In genomic region chr1:244970236-244970652, GRCh38 we compare ENCODE assay signal across 8 cellular contexts.
A peak's percentile ranks its signal among the peaks of the same experiment; 100 is the strongest.
DNase-seq lines count a peak whose midpoint lies in the region; ATAC-seq, FAIRE-seq and TF ChIP-seq lines count a peak whose summit lies in the region.

No MANE protein-coding gene starts in this region.

- H3K36me3 Mint-ChIP-seq in GM23338 (ENCODE audit: low read depth), result peaks cover 5% of the 10 kb centered on the region
- no peaks in the 10 kb centered on the region for H3K36me3 Mint-ChIP-seq in activated naive CD8-positive, alpha-beta T cell

- H3K27me3 Mint-ChIP-seq in GM23338 (ENCODE audit: insufficient read depth, low read depth, poor library complexity), result peaks cover 11% of the 10 kb centered on the region
- H3K27me3 Mint-ChIP-seq in activated naive CD8-positive, alpha-beta T cell, result no peaks in the 10 kb centered on the region

- no peaks in the 10 kb centered on the region for H3F3A ChIP-seq in GM23338 (replicated peaks; ENCODE audit: low read depth)

- TF ChIP-seq CTCF in GM23338 (conservative IDR thresholded peaks at IDR 0.05; ENCODE audit: low read depth in 2 of 2) (no peak), KMS-11 (conservative IDR thresholded peaks at IDR 0.05; ENCODE audit: low read depth, low read length) (no peak), hepatocyte (IDR thresholded peaks at IDR 0.05; ENCODE audit: poor library complexity) (no peak), gastrocnemius medialis (IDR thresholded peaks at IDR 0.05 in 4 of 5, conservative IDR thresholded peaks at IDR 0.05 in 1 of 5) (no peak)

- H3K27ac ChIP-seq in GM23338 (ENCODE audit: low read depth) (peak overlapping the region; percentile 99), KMS-11 (peak overlapping the region; percentile 100), hepatocyte (peak overlapping the region; percentile 98), gastrocnemius medialis (peak overlapping the region; percentile 98 to 100 (median 98))

- peak overlapping the region; percentile 82; the same call in 1 of the 2 replicates for H3K4me2 ChIP-seq in GM23338
- H3K4me2 ChIP-seq in KMS-11, result peak overlapping the region; percentile 67; the same call in 1 of the 2 replicates
- peak overlapping the region; percentile 82 for H3K4me2 ChIP-seq in hepatocyte

- in situ Hi-C loops in gastrocnemius medialis (cut with MboI; ENCODE audit: low sequenced_read_pairs in 4 of 4), result loop anchor here in 3 of 4 donors (5.0 to 25.0 kb wide), 4 partner anchors 105 to 138 kb away; partner anchors contain the start of genes HNRNPU (in 2 of the 3) and COX20 (in 1 of the 3)

- H3K9me2 ChIP-seq in GM23338 (ENCODE audit: insufficient read depth) (no peaks in the 10 kb centered on the region), hepatocyte (replicated peaks; ENCODE audit: insufficient read depth) (no peaks in the 10 kb centered on the region)

- H3K79me2 ChIP-seq in GM23338 (replicated peaks; ENCODE audit: insufficient read depth) (peaks cover 11% of the 10 kb centered on the region), KMS-11 (ENCODE audit: insufficient read depth, low read depth) (peaks cover 13% of the 10 kb centered on the region; the same call in 1 of the 2 replicates), hepatocyte (peaks cover 14% of the 10 kb centered on the region)

- TF ChIP-seq POLR2A in gastrocnemius medialis (IDR thresholded peaks at IDR 0.05), result peak; percentile 85 to 88

- peak overlapping the region; percentile 80 for H3K27ac Mint-ChIP-seq in GM23338
- peak overlapping the region; percentile 82 for H3K27ac Mint-ChIP-seq in activated naive CD8-positive, alpha-beta T cell

- peaks cover 26% of the 10 kb centered on the region for H3K4me1 ChIP-seq in GM23338 (ENCODE audit: insufficient read depth)
- peaks cover 16% of the 10 kb centered on the region for H3K4me1 ChIP-seq in KMS-11 (ENCODE audit: low read depth, poor library complexity, severe bottlenecking)
- H3K4me1 ChIP-seq in hepatocyte (ENCODE audit: insufficient read depth), result peaks cover 22% of the 10 kb centered on the region
- H3K4me1 ChIP-seq in gastrocnemius medialis, result peaks cover 27 to 29% of the 10 kb centered on the region in 2 donors

- no peak overlapping the region for H2AFZ ChIP-seq in GM23338
- H2AFZ ChIP-seq in KMS-11 (ENCODE audit: low read depth), result peak overlapping the region; percentile 94
- peak overlapping the region; percentile 46 for H2AFZ ChIP-seq in hepatocyte

- intact Hi-C loops in gastrocnemius medialis (cut with DNase I; ENCODE audit: low total_unique reads), result loop anchor here (1.0 to 5.0 kb wide), 4 partner anchors 51 to 1718 kb away; partner anchors contain the start of genes COX20 and DESI2

- H3K9ac ChIP-seq in KMS-11, result peak overlapping the region; percentile 99

- H3K4me3 ChIP-seq in GM23338, result peak overlapping the region; percentile 55
- H3K4me3 ChIP-seq in KMS-11 (IDR thresholded peaks at IDR 0.05; ENCODE audit: insufficient read depth, low read depth, low read length), result no peak overlapping the region
- H3K4me3 ChIP-seq in hepatocyte, result peak overlapping the region; percentile 58
- H3K4me3 ChIP-seq in gastrocnemius medialis, result peak overlapping the region; percentile 67 to 84 (median 79)

- peaks cover 34% of the 10 kb centered on the region for H3K4me1 Mint-ChIP-seq in GM23338
- peaks cover 25% of the 10 kb centered on the region for H3K4me1 Mint-ChIP-seq in activated naive CD8-positive, alpha-beta T cell (ENCODE audit: low read depth)

- DNase-seq in GDM1 (lab: John Stamatoyannopoulos, UW) (peak; percentile 88), GM23338 (ENCODE audit: low spot score) (peak; percentile 86), RCC 7860 (ENCODE audit: low spot score) (peak; percentile 68), hepatocyte (ENCODE audit: low spot score) (peak; percentile 86), gastrocnemius medialis (no peak), cerebellar nuclear complex (lab: John Stamatoyannopoulos, UW) (no peak)

- no peaks in the 10 kb centered on the region for H3K9me3 ChIP-seq in hepatocyte (ENCODE audit: low read depth)
- H3K9me3 ChIP-seq in gastrocnemius medialis, result no peaks in the 10 kb centered on the region

- H3K27me3 ChIP-seq in GM23338 (ENCODE audit: insufficient read depth) (no peaks in the 10 kb centered on the region), KMS-11 (ENCODE audit: insufficient read depth, low read depth) (no peaks in the 10 kb centered on the region), hepatocyte (no peaks in the 10 kb centered on the region), gastrocnemius medialis (no peaks in the 10 kb centered on the region)

- ATAC-seq in GM23338 (peak; percentile 80), gastrocnemius medialis (peak; percentile 45 to 48)

- no peaks in the 10 kb centered on the region for H3K36me3 ChIP-seq in GM23338 (ENCODE audit: insufficient read depth)
- no peaks in the 10 kb centered on the region for H3K36me3 ChIP-seq in KMS-11 (ENCODE audit: insufficient read depth)
- H3K36me3 ChIP-seq in hepatocyte (replicated peaks; ENCODE audit: insufficient read depth, low read depth), result no peaks in the 10 kb centered on the region
- no peaks in the 10 kb centered on the region for H3K36me3 ChIP-seq in gastrocnemius medialis

- no peaks in the 10 kb centered on the region for H3K9me3 Mint-ChIP-seq in GM23338
- H3K9me3 Mint-ChIP-seq in activated naive CD8-positive, alpha-beta T cell (ENCODE audit: low read depth), result no peaks in the 10 kb centered on the region

- no peak for FAIRE-seq in RCC 7860 (lab: Jason Lieb, UNC)

- H4K20me1 ChIP-seq in GM23338 (replicated peaks; ENCODE audit: insufficient read depth) (no peaks in the 10 kb centered on the region), KMS-11 (ENCODE audit: insufficient read depth) (no peaks in the 10 kb centered on the region), hepatocyte (ENCODE audit: insufficient read depth, poor library complexity, severe bottlenecking) (no peaks in the 10 kb centered on the region)

- H3K4me3 Mint-ChIP-seq in GM23338, result peak overlapping the region; percentile 98; the same call in 2 of the 3 replicates
- H3K4me3 Mint-ChIP-seq in activated naive CD8-positive, alpha-beta T cell, result peak overlapping the region; percentile 93

- WGBS in hepatocyte (ENCODE audit: low lambda C conversion rate, missing lambda C conversion rate), result 2% methylated on average over 10 of the region's 49 CpGs

TF ChIP-seq in GM23338, 12 proteins besides CTCF, POLR2A, EP300 and RAD21:
- TF ChIP-seq NANOG (IDR thresholded peaks at IDR 0.05; ENCODE audit: borderline replicate concordance) (no peak), EZH2phosphoT487 (IDR thresholded peaks at IDR 0.05; ENCODE audit: unreplicated experiment) (no peak), STAT1 (IDR thresholded peaks at IDR 0.05; ENCODE audit: unreplicated experiment) (no peak), ZNF114 (CRISPR knock-in tag; IDR thresholded peaks at IDR 0.05) (no peak), REST (IDR thresholded peaks at IDR 0.05; ENCODE audit: unreplicated experiment) (no peak), JUNB (IDR thresholded peaks at IDR 0.05; ENCODE audit: unreplicated experiment) (no peak), ZNF331 (CRISPR knock-in tag; IDR thresholded peaks at IDR 0.05; ENCODE audit: low read depth) (no peak), POLR2AphosphoS5 (IDR thresholded peaks at IDR 0.05; ENCODE audit: low read depth) (no peak), CREB1 (CRISPR knock-in tag; IDR thresholded peaks at IDR 0.05; ENCODE audit: low read depth) (no peak)

Comparison
In these comparisons a context has a peak if more than half of its experiments do, and no peak if none do; other contexts are left out.
1. DNase-seq: peak in GDM1 (single experiment), GM23338 (single experiment), RCC 7860 (single experiment) and hepatocyte (single experiment); none in gastrocnemius medialis (0 of 2) and cerebellar nuclear complex (0 of 2).
2. Peak in every context shown above with its lines, with median percentiles within 50 percentile points of each other: H3K27ac ChIP-seq and H3K4me2 ChIP-seq.